In genomic region chr2:204533629-204534370, GRCh38 we compare ENCODE assay signal across 18 cellular contexts. TPM values are rescaled to one million over a fixed set of nuclear protein-coding genes. Genes with fewer than 3 reads are reported as not detected.
DNase-seq lines count a peak whose midpoint lies in the region; ATAC-seq and TF ChIP-seq lines count a peak whose summit lies in the region.
"Had no signal": no experiment of that assay in that cellular context is flagged by ENCODE, and none has a peak within 500 bp of the region (broad histone marks: within the 10 kb centered on the region; RNA-seq: fewer than 3 reads in every experiment).

No MANE protein-coding gene starts in this region.

- no peaks in the 10 kb centered on the region for H3K27me3 Mint-ChIP-seq in osteocyte (ENCODE audit: unreplicated experiment)

- CTCF ChIA-PET in GM10248 (lab: Yijun Ruan, JAX) = no interaction called here

- H3K9me3 ChIP-seq in effector memory CD4-positive, alpha-beta T cell (ENCODE audit: control insufficient read depth, low read length) = no peaks in the 10 kb centered on the region

- no peak overlapping the region for H3K4me3 Mint-ChIP-seq in osteocyte (ENCODE audit: unreplicated experiment)
- H3K4me3 Mint-ChIP-seq: CD8-positive, alpha-beta T cell; endodermal cell; H9; neural progenitor cell had no signal

- peak overlapping the region; percentile 13 for H3K27ac Mint-ChIP-seq in osteocyte (ENCODE audit: unreplicated experiment)
- H3K27ac Mint-ChIP-seq: CD8-positive, alpha-beta T cell; endodermal cell; H9; neural progenitor cell had no signal

- no peaks in the 10 kb centered on the region for H3K27me3 ChIP-seq in effector memory CD4-positive, alpha-beta T cell (replicated peaks; ENCODE audit: control insufficient read depth, insufficient read depth, low read length, poor library complexity, severe bottlenecking)
- H3K27me3 ChIP-seq: cardiac muscle cell, neural progenitor cell had no signal

- peaks cover 11% of the 10 kb centered on the region for H3K4me1 Mint-ChIP-seq in osteocyte (ENCODE audit: unreplicated experiment)
- H3K4me1 Mint-ChIP-seq: endodermal cell had no signal

- no peaks in the 10 kb centered on the region for H3K9me3 Mint-ChIP-seq in osteocyte (ENCODE audit: unreplicated experiment)
- H3K9me3 Mint-ChIP-seq: CD8-positive, alpha-beta T cell; endodermal cell; H9; neural progenitor cell had no signal

- DNase-seq in DMS53 treated with DMSO at 0.1 percent for 48 hours (lab: John Stamatoyannopoulos, UW; ENCODE audit: unreplicated experiment) (peak; percentile 61), NCI-H460 (ENCODE audit: extremely low read depth, low read depth) (peak; percentile 38), epithelial cell of prostate (ENCODE audit: low read depth, low spot score) (peak; percentile 60), osteocyte (ENCODE audit: extremely low spot score, unreplicated experiment) (no peak), GM10248 (ENCODE audit: extremely low spot score) (no peak), NCI-H82 treated with DMSO at 0.1 percent for 48 hours (lab: John Stamatoyannopoulos, UW; ENCODE audit: unreplicated experiment) (no peak)
- DNase-seq in effector memory CD4-positive, alpha-beta T cell = no peak
- DNase-seq: activated CD8-positive, alpha-beta memory T cell treated with anti-CD3 and anti-CD28 coated beads for 24 hours; activated gamma-delta T cell treated with Interleukin-2 at 50 U/mL for 16 hours; CD8-positive, alpha-beta T cell; endodermal cell; H9; left ventricle myocardium superior; NCI-H2227 treated with DMSO at 0.1 percent for 48 hours; T-helper 9 cell had no signal

- H3K4me1 ChIP-seq in effector memory CD4-positive, alpha-beta T cell (ENCODE audit: control insufficient read depth, insufficient read depth, low read length, poor library complexity, severe bottlenecking) = no peaks in the 10 kb centered on the region

- POLR2A ChIA-PET in GM10248 (lab: Yijun Ruan, JAX) = no interaction called here

- H3K4me3 ChIP-seq in effector memory CD4-positive, alpha-beta T cell (ENCODE audit: insufficient read depth, low read depth, low read length, poor library complexity, severe bottlenecking) = no peak overlapping the region
- H3K4me3 ChIP-seq: cardiac muscle cell, neural progenitor cell had no signal

- peak overlapping the region; percentile 55 for H3K27ac ChIP-seq in epithelial cell of prostate
- H3K27ac ChIP-seq in effector memory CD4-positive, alpha-beta T cell (ENCODE audit: insufficient read depth, low read length, poor library complexity, severe bottlenecking) = no peak overlapping the region
- H3K27ac ChIP-seq: cardiac muscle cell, neural progenitor cell had no signal

- H3K36me3 ChIP-seq in effector memory CD4-positive, alpha-beta T cell (ENCODE audit: control insufficient read depth, insufficient read depth, low read length) = no peaks in the 10 kb centered on the region
- H3K36me3 ChIP-seq: cardiac muscle cell, neural progenitor cell had no signal

- no peaks in the 10 kb centered on the region for H3K36me3 Mint-ChIP-seq in osteocyte (ENCODE audit: unreplicated experiment)
- H3K36me3 Mint-ChIP-seq: CD8-positive, alpha-beta T cell; neural progenitor cell had no signal

- no peak for ATAC-seq in HG03571 (IDR thresholded peaks at IDR 0.05; ENCODE audit: unreplicated experiment)
- ATAC-seq: CD8-positive, alpha-beta T cell; left ventricle myocardium superior had no signal

- no peak for TF ChIP-seq CTCF in osteocyte (IDR thresholded peaks at IDR 0.05)
- no peak for TF ChIP-seq CTCF in GM10248 (IDR thresholded peaks at IDR 0.05; ENCODE audit: control extremely low read depth, extremely low read depth, low read depth, missing control alignments)

RNA-seq across cellular contexts. Expression of gene PARD3B, which starts 11.5 kb away (rescaled TPM):
- 5.8 and 13.8 TPM in 2 replicates for total RNA-seq in NCI-H460 (2014; rRNA removed; shearing (Covaris generic))
- polyA plus RNA-seq in NCI-H460 (2014; cell fraction: nucleus; rRNA removed) = 0.85 and 2.2 TPM in 2 replicates
- total RNA-seq in osteocyte = 26.1 and 26.7 TPM in 2 replicates

Comparison
In these comparisons a context has a peak if more than half of its experiments do, and no peak if none do; other contexts are left out.
1. DNase-seq: peak in DMS53 treated with DMSO at 0.1 percent for 48 hours (single experiment), NCI-H460 (single experiment) and epithelial cell of prostate (single experiment); none in osteocyte (single experiment), effector memory CD4-positive, alpha-beta T cell (0 of 3), GM10248 (single experiment) and NCI-H82 treated with DMSO at 0.1 percent for 48 hours (single experiment).